Comparison of ENCODE assay signal across 13 cellular contexts in genomic region chr2:208251098-208251497, GRCh38. TPM values are rescaled to one million over a fixed set of nuclear protein-coding genes. Genes with fewer than 3 reads are reported as not detected.
A peak's percentile ranks its signal among the peaks of the same experiment; 100 is the strongest.
DNase-seq lines count a peak whose midpoint lies in the region; ATAC-seq and TF ChIP-seq lines count a peak whose summit lies in the region.
"Had no signal": no experiment of that assay in that cellular context is flagged by ENCODE, and none has a peak within 500 bp of the region (broad histone marks: within the 10 kb centered on the region; RNA-seq: fewer than 3 reads in every experiment).

No MANE protein-coding gene starts in this region.

- no peaks in the 10 kb centered on the region; the same call in 2 of the 3 replicates for H3K9me3 Mint-ChIP-seq in GM23338
- H3K9me3 Mint-ChIP-seq in glutamatergic neuron (ENCODE audit: unreplicated experiment), result peaks cover 4% of the 10 kb centered on the region

- ATAC-seq in GM23338, result no peak

- H2AFZ ChIP-seq in GM23338, result no peak overlapping the region

- TF ChIP-seq CTCF in GM23338 (conservative IDR thresholded peaks at IDR 0.05; ENCODE audit: low read depth in 2 of 2), result no peak
- TF ChIP-seq CTCF in glutamatergic neuron (IDR thresholded peaks at IDR 0.05; ENCODE audit: partially characterized antibody, unreplicated experiment), result no peak
- TF ChIP-seq CTCF in WERI-Rb-1 (IDR thresholded peaks at IDR 0.05; ENCODE audit: low read depth, low read length), result no peak

- H3K79me2 ChIP-seq in GM23338 (replicated peaks; ENCODE audit: insufficient read depth), result peaks cover 59% of the 10 kb centered on the region

- H3K36me3 ChIP-seq in GM23338 (ENCODE audit: insufficient read depth) (peaks cover 66% of the 10 kb centered on the region), SJSA1 (peaks cover 37% of the 10 kb centered on the region), urinary bladder (ENCODE audit: insufficient read depth) (peaks cover 5% of the 10 kb centered on the region), H7 (replicated peaks; ENCODE audit: control insufficient read depth, insufficient read depth, low read length) (peaks cover 35% of the 10 kb centered on the region), WERI-Rb-1 (peaks cover 30% of the 10 kb centered on the region)

- H3K27me3 Mint-ChIP-seq in GM23338 (ENCODE audit: insufficient read depth, low read depth, poor library complexity) (peaks cover 12% of the 10 kb centered on the region), glutamatergic neuron (ENCODE audit: unreplicated experiment) (peaks cover 4% of the 10 kb centered on the region)

- H3K36me3 Mint-ChIP-seq in GM23338 (ENCODE audit: low read depth), result peaks cover 78% of the 10 kb centered on the region
- H3K36me3 Mint-ChIP-seq in glutamatergic neuron (ENCODE audit: unreplicated experiment), result no peaks in the 10 kb centered on the region

- peak overlapping the region; percentile 73 for H3K27ac Mint-ChIP-seq in GM23338
- no peak overlapping the region for H3K27ac Mint-ChIP-seq in glutamatergic neuron (ENCODE audit: unreplicated experiment)

- H4K20me1 ChIP-seq in GM23338 (replicated peaks; ENCODE audit: insufficient read depth), result peaks cover 13% of the 10 kb centered on the region

- H3K4me3 ChIP-seq in GM23338 (no peak overlapping the region), SJSA1 (no peak overlapping the region), urinary bladder (ENCODE audit: low read depth, low read length) (no peak overlapping the region), H7 (ENCODE audit: insufficient read depth, low read depth, low read length) (no peak overlapping the region), WERI-Rb-1 (ENCODE audit: low read depth, low read length) (no peak overlapping the region)

- H3K4me1 Mint-ChIP-seq in GM23338, result peaks cover 38% of the 10 kb centered on the region
- H3K4me1 Mint-ChIP-seq in glutamatergic neuron (ENCODE audit: low read depth, unreplicated experiment), result peaks cover 17% of the 10 kb centered on the region

- no peaks in the 10 kb centered on the region; the same call in 1 of the 2 replicates for H3K9me3 ChIP-seq in SJSA1 (replicated peaks)
- no peaks in the 10 kb centered on the region for H3K9me3 ChIP-seq in WERI-Rb-1 (ENCODE audit: severe bottlenecking)

- no peak for DNase-seq in GM23338 (ENCODE audit: low spot score)
- no peak for DNase-seq in SJSA1 (ENCODE audit: low read depth in 1 of 2, low spot score in 2 of 2)
- no peak for DNase-seq in glutamatergic neuron
- DNase-seq in H7, result no peak
- no peak for DNase-seq in WERI-Rb-1
- no peak for DNase-seq in DMS 273 treated with DMSO at 0.1 percent for 48 hours (lab: John Stamatoyannopoulos, UW)
- DNase-seq: COR-L47, DMS53, NCI-H1436, NCI-H2029 treated with DMSO at 0.1 percent for 48 hours, NCI-H510A had no signal

- H3K4me2 ChIP-seq in GM23338, result no peak overlapping the region

- H3K4me3 Mint-ChIP-seq in GM23338 (peak overlapping the region; percentile 2; the same call in 1 of the 3 replicates), glutamatergic neuron (ENCODE audit: unreplicated experiment) (peak overlapping the region; percentile 38)

- H3K4me1 ChIP-seq in GM23338 (ENCODE audit: insufficient read depth) (peaks cover 23% of the 10 kb centered on the region), SJSA1 (replicated peaks) (peaks cover 32% of the 10 kb centered on the region), urinary bladder (ENCODE audit: insufficient read depth) (peaks cover 3% of the 10 kb centered on the region)

- WGBS in urinary bladder, result 91% methylated on average over 4 of the region's 4 CpGs

- no peaks in the 10 kb centered on the region for H3K9me2 ChIP-seq in GM23338 (ENCODE audit: insufficient read depth)

- H3K27ac ChIP-seq in GM23338 (ENCODE audit: low read depth), result 0 out of 2 replicates have a peak overlapping the region, but pooled peaks have one; percentile 24
- peak overlapping the region; percentile 50 for H3K27ac ChIP-seq in SJSA1
- H3K27ac ChIP-seq in urinary bladder (ENCODE audit: low read depth), result peak overlapping the region; percentile 23
- no peak overlapping the region for H3K27ac ChIP-seq in WERI-Rb-1
- H3K27ac ChIP-seq: C4-2B had no signal

- H3K27me3 ChIP-seq in GM23338 (ENCODE audit: insufficient read depth) (no peaks in the 10 kb centered on the region), SJSA1 (replicated peaks) (no peaks in the 10 kb centered on the region), H7 (ENCODE audit: control insufficient read depth, insufficient read depth, low read length) (no peaks in the 10 kb centered on the region), WERI-Rb-1 (ENCODE audit: insufficient read depth, low read depth, severe bottlenecking) (no peaks in the 10 kb centered on the region)

- peaks cover 6% of the 10 kb centered on the region; the same call in 1 of the 2 replicates for H3F3A ChIP-seq in GM23338 (replicated peaks; ENCODE audit: low read depth)

TF ChIP-seq in GM23338, 12 proteins besides CTCF, POLR2A, EP300 and RAD21 (continues in another document):
- TF ChIP-seq, protein P1, sequence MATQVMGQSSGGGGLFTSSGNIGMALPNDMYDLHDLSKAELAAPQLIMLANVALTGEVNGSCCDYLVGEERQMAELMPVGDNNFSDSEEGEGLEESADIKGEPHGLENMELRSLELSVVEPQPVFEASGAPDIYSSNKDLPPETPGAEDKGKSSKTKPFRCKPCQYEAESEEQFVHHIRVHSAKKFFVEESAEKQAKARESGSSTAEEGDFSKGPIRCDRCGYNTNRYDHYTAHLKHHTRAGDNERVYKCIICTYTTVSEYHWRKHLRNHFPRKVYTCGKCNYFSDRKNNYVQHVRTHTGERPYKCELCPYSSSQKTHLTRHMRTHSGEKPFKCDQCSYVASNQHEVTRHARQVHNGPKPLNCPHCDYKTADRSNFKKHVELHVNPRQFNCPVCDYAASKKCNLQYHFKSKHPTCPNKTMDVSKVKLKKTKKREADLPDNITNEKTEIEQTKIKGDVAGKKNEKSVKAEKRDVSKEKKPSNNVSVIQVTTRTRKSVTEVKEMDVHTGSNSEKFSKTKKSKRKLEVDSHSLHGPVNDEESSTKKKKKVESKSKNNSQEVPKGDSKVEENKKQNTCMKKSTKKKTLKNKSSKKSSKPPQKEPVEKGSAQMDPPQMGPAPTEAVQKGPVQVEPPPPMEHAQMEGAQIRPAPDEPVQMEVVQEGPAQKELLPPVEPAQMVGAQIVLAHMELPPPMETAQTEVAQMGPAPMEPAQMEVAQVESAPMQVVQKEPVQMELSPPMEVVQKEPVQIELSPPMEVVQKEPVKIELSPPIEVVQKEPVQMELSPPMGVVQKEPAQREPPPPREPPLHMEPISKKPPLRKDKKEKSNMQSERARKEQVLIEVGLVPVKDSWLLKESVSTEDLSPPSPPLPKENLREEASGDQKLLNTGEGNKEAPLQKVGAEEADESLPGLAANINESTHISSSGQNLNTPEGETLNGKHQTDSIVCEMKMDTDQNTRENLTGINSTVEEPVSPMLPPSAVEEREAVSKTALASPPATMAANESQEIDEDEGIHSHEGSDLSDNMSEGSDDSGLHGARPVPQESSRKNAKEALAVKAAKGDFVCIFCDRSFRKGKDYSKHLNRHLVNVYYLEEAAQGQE (IDR thresholded peaks at IDR 0.05; ENCODE audit: unreplicated experiment), result no peak
- no peak for TF ChIP-seq ZNF114 (CRISPR knock-in tag; IDR thresholded peaks at IDR 0.05)

RNA-seq across cellular contexts. Expression of gene IDH1, which starts 3.8 kb away (rescaled TPM):
- total RNA-seq in GM23338 (2014; rRNA removed; shearing (Covaris generic)), result 536 and 559 TPM in 2 replicates
- 276 and 315 TPM in 2 replicates for polyA plus RNA-seq in GM23338 (2016; fragmentation: Nextera tagmentation; extraction: Ambion mirVana)
- 79.7 and 86.4 TPM in 2 replicates for total RNA-seq in SJSA1 (2014; rRNA removed; shearing (Covaris generic))
- total RNA-seq in glutamatergic neuron (ENCODE audit: unreplicated experiment), result 308 TPM
- total RNA-seq in urinary bladder, result 268 TPM
- polyA plus RNA-seq in urinary bladder, result 88.4 TPM
- 347 and 410 TPM in 2 replicates for total RNA-seq in H7 (2014; rRNA removed; shearing (Covaris generic))

RNA-seq across cellular contexts. Expression of gene PIKFYVE, which starts 15.0 kb away (rescaled TPM):
- 41.1 and 48.0 TPM in 2 replicates for total RNA-seq in GM23338 (2014; rRNA removed; shearing (Covaris generic))
- 14.7 and 15.1 TPM in 2 replicates for polyA plus RNA-seq in GM23338 (2016; fragmentation: Nextera tagmentation; extraction: Ambion mirVana)
- 17.9 and 27.3 TPM in 2 replicates for total RNA-seq in SJSA1 (2014; rRNA removed; shearing (Covaris generic))
- 46.8 TPM for total RNA-seq in glutamatergic neuron (ENCODE audit: unreplicated experiment)
- 57.5 TPM for total RNA-seq in urinary bladder
- 9.8 TPM for polyA plus RNA-seq in urinary bladder
- total RNA-seq in H7 (2014; rRNA removed; shearing (Covaris generic)), result 27.8 and 38.8 TPM in 2 replicates
